ENCODE assay signal across 8 cellular contexts in genomic region chr7:154308928-154309327, GRCh38.
"Had no signal": no experiment of that assay in that cellular context is flagged by ENCODE, and none has a peak within 500 bp of the region (broad histone marks: within the 10 kb centered on the region; RNA-seq: fewer than 3 reads in every experiment).

No MANE protein-coding gene starts in this region.

- H3K4me3 Mint-ChIP-seq: IgD-negative memory B cell had no signal

- H3K4me3 ChIP-seq: GM23248 had no signal

- H3K4me2 ChIP-seq: KMS-11 had no signal

- H3K27ac Mint-ChIP-seq: IgD-negative memory B cell had no signal

- H3K27ac ChIP-seq: GM23248, KMS-11 had no signal

- H3K27me3 Mint-ChIP-seq: IgD-negative memory B cell had no signal

- H3K36me3 Mint-ChIP-seq: IgD-negative memory B cell had no signal

- FAIRE-seq: HepG2, HTR-8/SVneo had no signal

- ATAC-seq: HepG2 had no signal

- H2AFZ ChIP-seq: GM23248 had no signal

- H3K4me1 Mint-ChIP-seq: IgD-negative memory B cell had no signal

- DNase-seq: GM23248, H7, HCEC 1CT, KBM-7 had no signal

- H3K9ac ChIP-seq: GM23248, KMS-11 had no signal
